ENCODE assay signal across 8 cellular contexts in the genomic region with DNA sequence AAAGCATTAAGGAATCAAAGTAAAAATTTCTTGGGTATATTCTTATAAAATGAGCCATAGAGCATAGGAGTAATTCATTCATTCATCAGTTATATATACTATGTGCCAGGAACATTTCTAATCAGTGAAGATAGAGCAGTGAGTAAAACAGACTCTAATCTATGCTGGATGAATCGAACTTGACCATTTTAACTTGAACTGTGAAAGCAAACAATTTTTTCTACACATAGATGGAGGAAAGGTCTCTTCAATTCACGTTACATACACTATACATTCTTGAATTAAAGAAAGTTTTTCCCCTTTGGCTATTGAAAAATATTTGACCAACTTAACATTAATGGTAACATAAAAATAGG. TPM values are rescaled to one million over a fixed set of nuclear protein-coding genes. Genes with fewer than 3 reads are reported as not detected.
DNase-seq lines count a peak whose midpoint lies in the region.

No MANE protein-coding gene starts in this region.

- peaks cover 63% of the 10 kb centered on the region for H3K4me1 Mint-ChIP-seq in activated T-cell treated with anti-CD3 and anti-CD28 coated beads, Interleukin-2, amount 50 U/mL, for 24 hours (ENCODE audit: low read depth)
- H3K4me1 Mint-ChIP-seq in activated T-helper 2 cell treated with anti-CD3 and anti-CD28 coated beads, Interferon-gamma antibody, Interleukin-2, Interleukin-4, amounts not matched to agents 10 μg/mL and 5 μg/mL and 100 μg/mL, durations not matched to agents 14 hours and 24 hours and 36 hours (ENCODE audit: low read depth): peaks cover 64% of the 10 kb centered on the region
- peaks cover 53 to 61% of the 10 kb centered on the region in 2 donors for H3K4me1 Mint-ChIP-seq in immature natural killer cell

- H3K27ac Mint-ChIP-seq in activated T-cell treated with anti-CD3 and anti-CD28 coated beads, Interleukin-2, amount 50 U/mL, for 24 hours: peak overlapping the region; percentile 88
- no peak overlapping the region for H3K27ac Mint-ChIP-seq in activated T-helper 2 cell treated with anti-CD3 and anti-CD28 coated beads, Interferon-gamma antibody, Interleukin-2, Interleukin-4, amounts not matched to agents 10 μg/mL and 5 μg/mL and 100 μg/mL, durations not matched to agents 14 hours and 24 hours and 36 hours
- H3K27ac Mint-ChIP-seq in immature natural killer cell: peak overlapping the region; percentile 81 to 91 (median 87)

- H3K36me3 Mint-ChIP-seq in activated T-cell treated with anti-CD3 and anti-CD28 coated beads, Interleukin-2, amount 50 U/mL, for 24 hours (ENCODE audit: low read depth): peaks cover 15% of the 10 kb centered on the region
- peaks cover 18% of the 10 kb centered on the region for H3K36me3 Mint-ChIP-seq in activated T-helper 2 cell treated with anti-CD3 and anti-CD28 coated beads, Interferon-gamma antibody, Interleukin-2, Interleukin-4, amounts not matched to agents 10 μg/mL and 5 μg/mL and 100 μg/mL, durations not matched to agents 14 hours and 24 hours and 36 hours (ENCODE audit: low read depth)
- no peaks in the 10 kb centered on the region for H3K36me3 Mint-ChIP-seq in immature natural killer cell

- H3K9ac ChIP-seq in stomach smooth muscle (ENCODE audit: low read length in 2 of 2): peak overlapping the region in 1 of 2 donors; percentile 83

- intact Hi-C loops in activated T-helper 2 cell treated with anti-CD3 and anti-CD28 coated beads, Interferon-gamma antibody, Interleukin-2, Interleukin-4, amounts not matched to agents 10 μg/mL and 5 μg/mL and 100 μg/mL, durations not matched to agents 14 hours and 24 hours and 36 hours (cut with micrococcal nuclease): loop anchor here (5.0 kb wide), 3 partner anchors 35 to 75 kb away; no protein-coding TSS in a partner anchor

- no peaks in the 10 kb centered on the region for H3K9me3 Mint-ChIP-seq in activated T-cell treated with anti-CD3 and anti-CD28 coated beads, Interleukin-2, amount 50 U/mL, for 24 hours
- H3K9me3 Mint-ChIP-seq in activated T-helper 2 cell treated with anti-CD3 and anti-CD28 coated beads, Interferon-gamma antibody, Interleukin-2, Interleukin-4, amounts not matched to agents 10 μg/mL and 5 μg/mL and 100 μg/mL, durations not matched to agents 14 hours and 24 hours and 36 hours: no peaks in the 10 kb centered on the region
- H3K9me3 Mint-ChIP-seq in immature natural killer cell: no peaks in the 10 kb centered on the region

- H3K4me3 ChIP-seq in stomach smooth muscle (ENCODE audit: low read length in 2 of 2): peak overlapping the region; percentile 73 to 95

- H3K9me3 ChIP-seq in stomach smooth muscle (ENCODE audit: control insufficient read depth in 2 of 2, low read length in 2 of 2): no peaks in the 10 kb centered on the region

- peak overlapping the region; percentile 86 for H3K4me3 Mint-ChIP-seq in activated T-cell treated with anti-CD3 and anti-CD28 coated beads, Interleukin-2, amount 50 U/mL, for 24 hours
- H3K4me3 Mint-ChIP-seq in activated T-helper 2 cell treated with anti-CD3 and anti-CD28 coated beads, Interferon-gamma antibody, Interleukin-2, Interleukin-4, amounts not matched to agents 10 μg/mL and 5 μg/mL and 100 μg/mL, durations not matched to agents 14 hours and 24 hours and 36 hours (ENCODE audit: low read depth): peak overlapping the region; percentile 82
- H3K4me3 Mint-ChIP-seq in immature natural killer cell: peak overlapping the region; percentile 80 to 88 (median 87)

- DNase-seq in activated T-cell treated with anti-CD3 and anti-CD28 coated beads, Interleukin-2, amount 50 U/mL, for 24 hours: no peak
- DNase-seq in activated T-cell treated with anti-CD3 and anti-CD28 coated beads for 4 hours (no peak), immature natural killer cell (no peak), NCI-H1092 treated with DMSO at 0.1 percent for 48 hours (lab: John Stamatoyannopoulos, UW) (no peak), NCI-H187 treated with DMSO at 0.1 percent for 48 hours (lab: John Stamatoyannopoulos, UW) (no peak), COLO668 (lab: John Stamatoyannopoulos, UW; ENCODE audit: unreplicated experiment) (no peak)
- DNase-seq in activated T-helper 2 cell treated with anti-CD3 and anti-CD28 coated beads, Interferon-gamma antibody, Interleukin-2, Interleukin-4, amounts not matched to agents 10 μg/mL and 5 μg/mL and 100 μg/mL, durations not matched to agents 14 hours and 24 hours and 36 hours (ENCODE audit: low spot score): no peak

- H3K27me3 Mint-ChIP-seq in activated T-cell treated with anti-CD3 and anti-CD28 coated beads, Interleukin-2, amount 50 U/mL, for 24 hours: no peaks in the 10 kb centered on the region
- H3K27me3 Mint-ChIP-seq in activated T-helper 2 cell treated with anti-CD3 and anti-CD28 coated beads, Interferon-gamma antibody, Interleukin-2, Interleukin-4, amounts not matched to agents 10 μg/mL and 5 μg/mL and 100 μg/mL, durations not matched to agents 14 hours and 24 hours and 36 hours (ENCODE audit: low read depth): no peaks in the 10 kb centered on the region
- H3K27me3 Mint-ChIP-seq in immature natural killer cell (ENCODE audit: low read depth in 3 of 3): peaks cover 9 to 12% (median 11%) of the 10 kb centered on the region in 3 donors

- no peaks in the 10 kb centered on the region for H3K36me3 ChIP-seq in stomach smooth muscle (ENCODE audit: control insufficient read depth in 2 of 2, insufficient read depth in 2 of 2, low read length in 2 of 2)

- no peaks in the 10 kb centered on the region for H3K27me3 ChIP-seq in stomach smooth muscle (ENCODE audit: control insufficient read depth in 1 of 2, insufficient read depth in 2 of 2, low read length in 2 of 2)

- peak overlapping the region; percentile 65 for H3K27ac ChIP-seq in stomach smooth muscle (ENCODE audit: low read length)

- peaks cover 20% of the 10 kb centered on the region for H3K4me1 ChIP-seq in stomach smooth muscle (ENCODE audit: control insufficient read depth, insufficient read depth, low read length)

RNA-seq across cellular contexts. Expression of a gene that starts 1.6 kb away (rescaled TPM):
- total RNA-seq in activated T-helper 2 cell treated with anti-CD3 and anti-CD28 coated beads, Interferon-gamma antibody, Interleukin-2, Interleukin-4, amounts not matched to agents 10 μg/mL and 5 μg/mL and 100 μg/mL, durations not matched to agents 14 hours and 24 hours and 36 hours: 15.8 and 15.9 TPM in 2 replicates
- polyA plus RNA-seq in immature natural killer cell: 1 to 10 TPM in 2 of 3 donors, under 1 TPM in 1; 0.45 to 5.2 (median 3.7) TPM

RNA-seq across cellular contexts. Expression of a gene that starts 11.7 kb away (rescaled TPM):
- total RNA-seq in activated T-helper 2 cell treated with anti-CD3 and anti-CD28 coated beads, Interferon-gamma antibody, Interleukin-2, Interleukin-4, amounts not matched to agents 10 μg/mL and 5 μg/mL and 100 μg/mL, durations not matched to agents 14 hours and 24 hours and 36 hours: 0.25 TPM in 1 of 2 replicates, not detected in the other
- not detected for polyA plus RNA-seq in immature natural killer cell
